Comparison of ENCODE assay signal across 9 cellular contexts in genomic region chr7:98285132-98286092, GRCh38. TPM values are rescaled to one million over a fixed set of nuclear protein-coding genes. Genes with fewer than 3 reads are reported as not detected.
DNase-seq lines count a peak whose midpoint lies in the region; ATAC-seq, FAIRE-seq and TF ChIP-seq lines count a peak whose summit lies in the region.
"Had no signal": no experiment of that assay in that cellular context is flagged by ENCODE, and none has a peak within 500 bp of the region (broad histone marks: within the 10 kb centered on the region; RNA-seq: fewer than 3 reads in every experiment).

No MANE protein-coding gene starts in this region.

- no peak overlapping the region for H3K27ac Mint-ChIP-seq in astrocyte (ENCODE audit: unreplicated experiment)
- no peak overlapping the region for H3K27ac Mint-ChIP-seq in stimulated activated effector memory CD8-positive, alpha-beta T cell treated with anti-CD3 and anti-CD28 coated beads, Interleukin-12 subunit alpha, Interleukin-12 subunit beta, amount 100 ng/mL, for 72 hours

- TF ChIP-seq CTCF in astrocyte (IDR thresholded peaks at IDR 0.05; ENCODE audit: insufficient read depth, low read depth, low read length) (no peak), left lung (IDR thresholded peaks at IDR 0.05) (no peak)

- H3K4me2 ChIP-seq in astrocyte (ENCODE audit: low read length), result peak overlapping the region; percentile 100

- H3K9me3 Mint-ChIP-seq in astrocyte (ENCODE audit: unreplicated experiment), result no peaks in the 10 kb centered on the region
- H3K9me3 Mint-ChIP-seq in stimulated activated effector memory CD8-positive, alpha-beta T cell treated with anti-CD3 and anti-CD28 coated beads, Interleukin-12 subunit alpha, Interleukin-12 subunit beta, amount 100 ng/mL, for 72 hours, result no peaks in the 10 kb centered on the region
- H3K9me3 Mint-ChIP-seq: T-helper 1 cell treated with Interleukin-12 subunit alpha and Interleukin-12 subunit beta and Interleukin-4 antibody, amounts not matched to agents 30 μg/mL and 1 μg/mL, for 36 hours had no signal

- no peaks in the 10 kb centered on the region; the same call in 1 of the 2 replicates for H3K27me3 ChIP-seq in H7 (ENCODE audit: control insufficient read depth, insufficient read depth, low read length)
- H3K27me3 ChIP-seq in astrocyte (ENCODE audit: insufficient read depth, low read length), result no peaks in the 10 kb centered on the region
- no peaks in the 10 kb centered on the region for H3K27me3 ChIP-seq in left lung

- DNase-seq in H7 (peak; percentile 46), astrocyte (ENCODE audit: low read depth) (no peak), left lung (no peak), mucosa of gallbladder (ENCODE audit: low spot score) (no peak), GF-D8 (lab: John Stamatoyannopoulos, UW) (no peak), posterior vena cava (ENCODE audit: low spot score) (no peak)
- DNase-seq in stimulated activated effector memory CD8-positive, alpha-beta T cell treated with anti-CD3 and anti-CD28 coated beads, Interleukin-12 subunit alpha, Interleukin-12 subunit beta, amount 100 ng/mL, for 72 hours (ENCODE audit: low spot score in 2 of 2), result no peak
- no peak for DNase-seq in stimulated activated CD4-positive, alpha-beta T cell treated with anti-CD3 and anti-CD28 coated beads, Interleukin-4, amount 100 ng/mL, for 4 hours

- peaks cover 24% of the 10 kb centered on the region for H3K4me1 Mint-ChIP-seq in astrocyte (ENCODE audit: low read depth, unreplicated experiment)
- peaks cover 26% of the 10 kb centered on the region for H3K4me1 Mint-ChIP-seq in stimulated activated effector memory CD8-positive, alpha-beta T cell treated with anti-CD3 and anti-CD28 coated beads, Interleukin-12 subunit alpha, Interleukin-12 subunit beta, amount 100 ng/mL, for 72 hours

- H3K27ac ChIP-seq in astrocyte (ENCODE audit: low read depth, low read length) (peak overlapping the region; percentile 65), left lung (peak overlapping the region; percentile 95 to 97)

- no peaks in the 10 kb centered on the region for H3K36me3 ChIP-seq in H7 (replicated peaks; ENCODE audit: control insufficient read depth, insufficient read depth, low read length)
- H3K36me3 ChIP-seq in astrocyte (ENCODE audit: insufficient read depth, low read length), result no peaks in the 10 kb centered on the region
- peaks cover 0 to 78% of the 10 kb centered on the region in 2 donors for H3K36me3 ChIP-seq in left lung

- no peak for FAIRE-seq in astrocyte (lab: Jason Lieb, UNC)

- H2AFZ ChIP-seq in astrocyte (ENCODE audit: low read depth, low read length), result no peak overlapping the region

- H3K9me3 ChIP-seq in astrocyte (ENCODE audit: insufficient read depth, low read depth, low read length), result no peaks in the 10 kb centered on the region
- no peaks in the 10 kb centered on the region for H3K9me3 ChIP-seq in left lung

- H3K4me1 ChIP-seq in astrocyte (ENCODE audit: insufficient read depth, low read length) (peaks cover 50% of the 10 kb centered on the region), left lung (peaks cover 41 to 66% of the 10 kb centered on the region in 2 donors)

- H3K27me3 Mint-ChIP-seq in astrocyte (ENCODE audit: low read depth, unreplicated experiment), result no peaks in the 10 kb centered on the region

- H3K36me3 Mint-ChIP-seq in astrocyte (ENCODE audit: low read depth, unreplicated experiment), result peaks cover 2% of the 10 kb centered on the region
- H3K36me3 Mint-ChIP-seq in stimulated activated effector memory CD8-positive, alpha-beta T cell treated with anti-CD3 and anti-CD28 coated beads, Interleukin-12 subunit alpha, Interleukin-12 subunit beta, amount 100 ng/mL, for 72 hours, result peaks cover 34% of the 10 kb centered on the region

- peak overlapping the region; percentile 76 for H3K4me3 Mint-ChIP-seq in astrocyte (ENCODE audit: unreplicated experiment)
- peak overlapping the region; percentile 28 for H3K4me3 Mint-ChIP-seq in stimulated activated effector memory CD8-positive, alpha-beta T cell treated with anti-CD3 and anti-CD28 coated beads, Interleukin-12 subunit alpha, Interleukin-12 subunit beta, amount 100 ng/mL, for 72 hours
- H3K4me3 Mint-ChIP-seq: T-helper 1 cell treated with Interleukin-12 subunit alpha and Interleukin-12 subunit beta and Interleukin-4 antibody, amounts not matched to agents 30 μg/mL and 1 μg/mL, for 36 hours had no signal

- peak overlapping the region; percentile 95 for H3K9ac ChIP-seq in astrocyte (ENCODE audit: low read length)

- intact Hi-C loops in left lung (cut with DNase I) (no loop called here), posterior vena cava (cut with DNase I) (no loop called here)

- H3K4me3 ChIP-seq in H7 (ENCODE audit: insufficient read depth, low read depth, low read length) (no peak overlapping the region), astrocyte (ENCODE audit: insufficient read depth, low read depth, low read length) (peak overlapping the region; percentile 17), left lung (peak overlapping the region; percentile 79)

- peaks cover 83% of the 10 kb centered on the region for H3K79me2 ChIP-seq in astrocyte (ENCODE audit: insufficient read depth, low read length)

- peaks cover 76% of the 10 kb centered on the region for H4K20me1 ChIP-seq in astrocyte (ENCODE audit: insufficient read depth, low read length)

- ATAC-seq in left lung, result no peak
- ATAC-seq in stimulated activated effector memory CD8-positive, alpha-beta T cell treated with anti-CD3 and anti-CD28 coated beads, Interleukin-12 subunit alpha, Interleukin-12 subunit beta, amount 100 ng/mL, for 72 hours, result no peak

RNA-seq across cellular contexts. Expression of gene BRI3, which starts 3.9 kb away (rescaled TPM):
- total RNA-seq in H7 (2014; rRNA removed; shearing (Covaris generic)), result 32.8 and 41.7 TPM in 2 replicates
- 182 and 195 TPM in 2 replicates for total RNA-seq in astrocyte
- 100 to 1,000 TPM; 448 to 505 TPM for total RNA-seq in left lung
- total RNA-seq in mucosa of gallbladder, result 198 TPM
- 100 to 1,000 TPM; 183 to 193 TPM for total RNA-seq in posterior vena cava

RNA-seq across cellular contexts. Expression of gene TECPR1, which starts 33.4 kb away (rescaled TPM):
- 12.7 and 13.7 TPM in 2 replicates for total RNA-seq in H7 (2014; rRNA removed; shearing (Covaris generic))
- total RNA-seq in astrocyte (23.9 and 30.4 TPM in 2 replicates), left lung (10 to 100 TPM; 40.0 to 67.4 TPM), mucosa of gallbladder (42.3 TPM), posterior vena cava (10 to 100 TPM; 29.7 to 36.7 TPM)
